In genomic region chr3:126703512-126704493, GRCh38 we compare ENCODE assay signal across 8 cellular contexts. TPM values are rescaled to one million over a fixed set of nuclear protein-coding genes. Genes with fewer than 3 reads are reported as not detected.
DNase-seq lines count a peak whose midpoint lies in the region; ATAC-seq and TF ChIP-seq lines count a peak whose summit lies in the region.

Gene CHCHD6, plus strand, starts transcription at chr3:126704240. Its CDS starts 73 bp downstream, at chr3:126704313.

- no peak within 1 kb of the TSS for H3K27ac ChIP-seq in esophagus (ENCODE audit: low read depth in 2 of 2, low read length in 1 of 2)

- H3K4me3 Mint-ChIP-seq in activated T-cell treated with anti-CD3 and anti-CD28 coated beads, Interleukin-2, amount 50 U/mL, for 4 hours, result peak within 1 kb of the TSS; percentile 93

- ATAC-seq in GM21717 (IDR thresholded peaks at IDR 0.05; ENCODE audit: unreplicated experiment), result peak; percentile 96
- peak; percentile 97 to 98 for ATAC-seq in activated T-cell treated with anti-CD3 and anti-CD28 coated beads, Interleukin-2, amount 50 U/mL, for 4 hours

- peak within 1 kb of the TSS; percentile 63 for H3K9ac ChIP-seq in mucosa of stomach (ENCODE audit: low read length)

- in situ Hi-C loops in KBM-7 (cut with MboI; ENCODE audit: low pct_unique_long_range_greater_than_20kb, low sequenced_read_pairs), result no loop called here

- H3K36me3 ChIP-seq in esophagus (ENCODE audit: control insufficient read depth in 2 of 2, insufficient read depth in 2 of 2, low read length in 1 of 2), result no peaks in the 10 kb centered on the region
- H3K36me3 ChIP-seq in mucosa of stomach (ENCODE audit: control insufficient read depth, insufficient read depth, low read length), result no peaks in the 10 kb centered on the region

- H3K4me1 Mint-ChIP-seq in activated T-cell treated with anti-CD3 and anti-CD28 coated beads, Interleukin-2, amount 50 U/mL, for 4 hours (ENCODE audit: low read depth), result peaks cover 24% of the 10 kb centered on the region

- peaks cover 7% of the 10 kb centered on the region for H3K27me3 Mint-ChIP-seq in activated T-cell treated with anti-CD3 and anti-CD28 coated beads, Interleukin-2, amount 50 U/mL, for 4 hours (ENCODE audit: low read depth)

- DNase-seq in DMS153 treated with DMSO at 0.1 percent for 48 hours (lab: John Stamatoyannopoulos, UW; ENCODE audit: unreplicated experiment) (peak; percentile 88), KBM-7 (peak; percentile 98)
- peak; percentile 98 for DNase-seq in activated T-cell treated with anti-CD3 and anti-CD28 coated beads, Interleukin-2, amount 50 U/mL, for 4 hours
- DNase-seq in stimulated activated CD8-positive, alpha-beta memory T cell treated with anti-CD3 and anti-CD28 coated beads, Interleukin-4, amount 100 ng/mL, for 48 hours, result peak; percentile 96

- H3K4me1 ChIP-seq in esophagus (ENCODE audit: control insufficient read depth in 2 of 2, insufficient read depth in 2 of 2, low read length in 1 of 2) (peaks cover 2 to 3% of the 10 kb centered on the region in 2 donors), mucosa of stomach (ENCODE audit: control insufficient read depth, insufficient read depth, low read length) (peaks cover 6% of the 10 kb centered on the region)

- 4% methylated on average over 63 to 69 of the region's 69 CpGs for WGBS in esophagus, 2 donors

- H3K27me3 ChIP-seq in esophagus (ENCODE audit: control insufficient read depth in 1 of 2, insufficient read depth in 2 of 2, low read length in 2 of 2), result no peaks in the 10 kb centered on the region
- H3K27me3 ChIP-seq in mucosa of stomach (ENCODE audit: control insufficient read depth, insufficient read depth, low read length), result no peaks in the 10 kb centered on the region

- H3K9me3 Mint-ChIP-seq in activated T-cell treated with anti-CD3 and anti-CD28 coated beads, Interleukin-2, amount 50 U/mL, for 4 hours, result no peaks in the 10 kb centered on the region

- H3K9me3 ChIP-seq in esophagus (ENCODE audit: control insufficient read depth in 2 of 2, insufficient read depth in 1 of 2, low read depth in 1 of 2, low read length in 1 of 2) (no peaks in the 10 kb centered on the region), mucosa of stomach (ENCODE audit: control insufficient read depth, low read length) (no peaks in the 10 kb centered on the region)

- H3K36me3 Mint-ChIP-seq in activated T-cell treated with anti-CD3 and anti-CD28 coated beads, Interleukin-2, amount 50 U/mL, for 4 hours (ENCODE audit: insufficient read depth), result peaks cover 4% of the 10 kb centered on the region

- H3K4me3 ChIP-seq in esophagus (ENCODE audit: low read depth in 1 of 2, low read length in 2 of 2), result peak within 1 kb of the TSS; percentile 73 to 96
- peak within 1 kb of the TSS; percentile 82 for H3K4me3 ChIP-seq in mucosa of stomach (ENCODE audit: low read length)

TF ChIP-seq in PFSK-1, 5 proteins besides CTCF, POLR2A, EP300 and RAD21:
- TF ChIP-seq SIN3A (IDR thresholded peaks at IDR 0.05; ENCODE audit: borderline replicate concordance, insufficient read depth, low read length) (0 out of 2 replicates have a peak, but pooled peaks have one; percentile 25), POLR2AphosphoS5 (IDR thresholded peaks at IDR 0.05; ENCODE audit: low read depth, low read length) (no peak), FOXP2 (optimal IDR thresholded peaks at IDR 0.05; ENCODE audit: borderline replicate concordance, extremely low read depth, extremely low read length, insufficient read depth) (no peak), TAF1 (IDR thresholded peaks at IDR 0.05; ENCODE audit: borderline replicate concordance, insufficient read depth, low read length) (no peak)
- TF ChIP-seq, protein P1, sequence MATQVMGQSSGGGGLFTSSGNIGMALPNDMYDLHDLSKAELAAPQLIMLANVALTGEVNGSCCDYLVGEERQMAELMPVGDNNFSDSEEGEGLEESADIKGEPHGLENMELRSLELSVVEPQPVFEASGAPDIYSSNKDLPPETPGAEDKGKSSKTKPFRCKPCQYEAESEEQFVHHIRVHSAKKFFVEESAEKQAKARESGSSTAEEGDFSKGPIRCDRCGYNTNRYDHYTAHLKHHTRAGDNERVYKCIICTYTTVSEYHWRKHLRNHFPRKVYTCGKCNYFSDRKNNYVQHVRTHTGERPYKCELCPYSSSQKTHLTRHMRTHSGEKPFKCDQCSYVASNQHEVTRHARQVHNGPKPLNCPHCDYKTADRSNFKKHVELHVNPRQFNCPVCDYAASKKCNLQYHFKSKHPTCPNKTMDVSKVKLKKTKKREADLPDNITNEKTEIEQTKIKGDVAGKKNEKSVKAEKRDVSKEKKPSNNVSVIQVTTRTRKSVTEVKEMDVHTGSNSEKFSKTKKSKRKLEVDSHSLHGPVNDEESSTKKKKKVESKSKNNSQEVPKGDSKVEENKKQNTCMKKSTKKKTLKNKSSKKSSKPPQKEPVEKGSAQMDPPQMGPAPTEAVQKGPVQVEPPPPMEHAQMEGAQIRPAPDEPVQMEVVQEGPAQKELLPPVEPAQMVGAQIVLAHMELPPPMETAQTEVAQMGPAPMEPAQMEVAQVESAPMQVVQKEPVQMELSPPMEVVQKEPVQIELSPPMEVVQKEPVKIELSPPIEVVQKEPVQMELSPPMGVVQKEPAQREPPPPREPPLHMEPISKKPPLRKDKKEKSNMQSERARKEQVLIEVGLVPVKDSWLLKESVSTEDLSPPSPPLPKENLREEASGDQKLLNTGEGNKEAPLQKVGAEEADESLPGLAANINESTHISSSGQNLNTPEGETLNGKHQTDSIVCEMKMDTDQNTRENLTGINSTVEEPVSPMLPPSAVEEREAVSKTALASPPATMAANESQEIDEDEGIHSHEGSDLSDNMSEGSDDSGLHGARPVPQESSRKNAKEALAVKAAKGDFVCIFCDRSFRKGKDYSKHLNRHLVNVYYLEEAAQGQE (IDR thresholded peaks at IDR 0.05; ENCODE audit: insufficient read depth in 1 of 2, low read depth in 2 of 2, low read length in 2 of 2), result no peak

RNA-seq across cellular contexts. Expression of gene CHCHD6, which starts in this region (rescaled TPM):
- 32.5 TPM for polyA plus RNA-seq in PFSK-1 (2012; ENCODE audit: insufficient read length, low read depth)
- total RNA-seq in activated T-cell treated with anti-CD3 and anti-CD28 coated beads, Interleukin-2, amount 50 U/mL, for 4 hours, result 10 to 100 TPM; 17.9 to 23.6 (median 21.4) TPM
- polyA plus RNA-seq in esophagus, result 10 to 100 TPM in 1 of 2 donors, 1 to 10 TPM in 1; 7.0 to 11.9 TPM
